In genomic region chr1:18954270-18955071, GRCh38 we compare ENCODE assay signal across 9 cellular contexts. TPM values are rescaled to one million over a fixed set of nuclear protein-coding genes. Genes with fewer than 3 reads are reported as not detected.
DNase-seq lines count a peak whose midpoint lies in the region; ATAC-seq and TF ChIP-seq lines count a peak whose summit lies in the region.
"Had no signal": no experiment of that assay in that cellular context is flagged by ENCODE, and none has a peak within 500 bp of the region (broad histone marks: within the 10 kb centered on the region; RNA-seq: fewer than 3 reads in every experiment).

No MANE protein-coding gene starts in this region.

- H3K36me3 Mint-ChIP-seq in naive B cell = no peaks in the 10 kb centered on the region

- 62% methylated on average over 7 of the region's 7 CpGs for WGBS in HUES64

- H3K27ac Mint-ChIP-seq in naive B cell = peak overlapping the region in 5 of 6 donors; percentile 22 to 100 (median 81)

- TF ChIP-seq CTCF in AG04449 (IDR thresholded peaks at IDR 0.05; ENCODE audit: insufficient read depth, low read length, missing control alignments) = no peak

- no peak for ATAC-seq in naive B cell (ENCODE audit: low read depth in 2 of 2)

- H3K27me3 ChIP-seq in HUES64 (ENCODE audit: insufficient read depth, low read length) (peaks cover 38% of the 10 kb centered on the region), SJCRH30 (peaks cover 11% of the 10 kb centered on the region; the same call in 1 of the 2 replicates)

- H3K4me1 Mint-ChIP-seq in naive B cell = peaks cover 52 to 69% (median 61%) of the 10 kb centered on the region in 3 donors

- H3K36me3 ChIP-seq in HUES64 (ENCODE audit: insufficient read depth, low read length) (no peaks in the 10 kb centered on the region), SJCRH30 (no peaks in the 10 kb centered on the region)

- DNase-seq in AG04449 (ENCODE audit: low read depth, low spot score) (no peak), dermis blood vessel endothelial cell (peak; percentile 72), naive B cell (no peak), amniotic stem cell (lab: John Stamatoyannopoulos, UW) (no peak), SJCRH30 (no peak), NCI-H1092 (lab: John Stamatoyannopoulos, UW) (no peak), NCI-H748 treated with DMSO at 0.1 percent for 48 hours (lab: John Stamatoyannopoulos, UW) (no peak)
- DNase-seq: NCI-H1105 had no signal

- no peaks in the 10 kb centered on the region for H3K9me3 Mint-ChIP-seq in naive B cell

- no peaks in the 10 kb centered on the region for H3K9me3 ChIP-seq in HUES64 (ENCODE audit: insufficient read depth, low read depth, low read length)
- H3K9me3 ChIP-seq in SJCRH30 (replicated peaks) = no peaks in the 10 kb centered on the region

- no peak overlapping the region for H3K27ac ChIP-seq in HUES64 (ENCODE audit: low read depth, low read length)
- H3K27ac ChIP-seq in SJCRH30 = no peak overlapping the region

- no peak overlapping the region for H3K9ac ChIP-seq in HUES64 (ENCODE audit: low read depth, low read length)

- H3K4me3 Mint-ChIP-seq in naive B cell = peak overlapping the region; percentile 73 to 92 (median 88)

- H3K4me1 ChIP-seq in HUES64 (ENCODE audit: insufficient read depth, low read length) (peaks cover 21% of the 10 kb centered on the region), SJCRH30 (peaks cover 13% of the 10 kb centered on the region)

- CTCF ChIA-PET in AG04449 (lab: Yijun Ruan, JAX) = interaction anchor here (0.8 to 12.4 kb wide), 8 partner anchors 9 to 95 kb away, joined by 3 to 179 read pairs (median 3); no protein-coding TSS in a partner anchor

- peaks cover 0 to 18% (median 6%) of the 10 kb centered on the region in 3 donors for H3K27me3 Mint-ChIP-seq in naive B cell

- POLR2A ChIA-PET in AG04449 (lab: Yijun Ruan, JAX) = interaction anchor here (1.8 kb wide), 1 partner anchor 28 kb away, joined by 6 read pairs; no protein-coding TSS in a partner anchor

- H3K4me3 ChIP-seq in AG04449 (ENCODE audit: low read depth, low read length) (peak overlapping the region; percentile 75), HUES64 (ENCODE audit: low read length) (peak overlapping the region; percentile 69), SJCRH30 (no peak overlapping the region; the same call in 1 of the 2 replicates)

RNA-seq across cellular contexts. Expression of gene IFFO2, which starts 2.0 kb away (rescaled TPM):
- 3.8 TPM for polyA plus RNA-seq in HUES64 (2013, experiment 1 of 2)
- polyA plus RNA-seq in HUES64 (2013, experiment 2 of 2) = 3.2 TPM
- total RNA-seq in dermis blood vessel endothelial cell = 10.1 and 12.6 TPM in 2 replicates
- polyA plus RNA-seq in naive B cell (ENCODE audit: low read depth in 6 of 6) = 1 to 10 TPM in 4 of 6 donors, under 1 TPM in 2; 0.09 to 3.2 (median 1.4) TPM
- total RNA-seq in SJCRH30 (2014; rRNA removed; shearing (Covaris generic)) = 5.9 and 6.2 TPM in 2 replicates

RNA-seq across cellular contexts. Expression of gene ALDH4A1, which starts 52.1 kb away (rescaled TPM):
- 20.7 TPM for polyA plus RNA-seq in HUES64 (2013, experiment 1 of 2)
- 17.5 TPM for polyA plus RNA-seq in HUES64 (2013, experiment 2 of 2)
- total RNA-seq in dermis blood vessel endothelial cell = 17.8 and 27.9 TPM in 2 replicates
- polyA plus RNA-seq in naive B cell (ENCODE audit: low read depth in 6 of 6) = 1 to 10 TPM in 4 of 6 donors, under 1 TPM in 2; 0.96 to 6.7 (median 1.1) TPM
- 7.2 and 7.5 TPM in 2 replicates for total RNA-seq in SJCRH30 (2014; rRNA removed; shearing (Covaris generic))
